Comparison of ENCODE assay signal across 15 cellular contexts in the genomic region with DNA sequence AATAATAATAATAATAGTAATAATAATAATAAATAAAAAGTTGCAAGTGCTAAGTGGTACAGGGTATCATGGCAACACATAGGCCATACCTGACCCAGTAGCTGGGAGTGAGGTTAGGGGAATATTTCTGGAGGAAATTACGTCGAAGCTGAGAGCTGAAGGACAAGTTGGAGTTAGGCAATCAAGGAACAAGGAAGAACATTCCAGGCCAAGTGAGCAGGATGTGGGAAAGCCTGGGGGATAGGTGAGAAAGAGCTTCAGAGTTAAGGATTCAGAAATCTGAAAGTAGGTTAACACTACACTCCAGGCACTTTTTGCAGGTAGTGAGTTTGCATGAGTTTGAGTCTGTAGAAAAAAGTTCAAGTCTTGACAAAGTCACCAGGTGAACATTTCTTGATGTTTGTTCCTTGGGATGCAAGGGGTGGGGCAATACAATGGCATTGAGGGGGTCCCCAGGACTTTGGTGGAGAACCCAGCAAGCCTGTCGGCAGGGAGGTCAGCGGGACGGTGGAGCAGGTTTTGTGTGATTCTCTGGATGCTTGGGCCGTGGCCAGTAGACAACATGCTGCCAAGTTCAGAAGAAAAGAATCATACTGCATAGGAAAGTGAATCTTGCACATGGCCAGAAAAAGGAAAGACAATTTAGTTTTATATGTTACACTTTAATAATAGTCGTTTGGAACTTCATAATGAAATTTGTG. TPM values are rescaled to one million over a fixed set of nuclear protein-coding genes. Genes with fewer than 3 reads are reported as not detected.
DNase-seq lines count a peak whose midpoint lies in the region; ATAC-seq and TF ChIP-seq lines count a peak whose summit lies in the region.
"Had no signal": no experiment of that assay in that cellular context is flagged by ENCODE, and none has a peak within 500 bp of the region (broad histone marks: within the 10 kb centered on the region; RNA-seq: fewer than 3 reads in every experiment).

No MANE protein-coding gene starts in this region.

- peaks cover 65% of the 10 kb centered on the region for H3K4me1 Mint-ChIP-seq in CD14-positive monocyte
- no peaks in the 10 kb centered on the region for H3K4me1 Mint-ChIP-seq in WTC11

- peaks cover 0 to 13% (median 4%) of the 10 kb centered on the region in 7 donors for H3K9me3 Mint-ChIP-seq in CD14-positive monocyte
- no peaks in the 10 kb centered on the region for H3K9me3 Mint-ChIP-seq in WTC11

- POLR2A ChIA-PET in WTC11 (lab: Charles Lee), result no interaction called here

- no peak overlapping the region for H3K4me3 ChIP-seq in epithelial cell of esophagus (ENCODE audit: low read length)
- H3K4me3 ChIP-seq in mucosa of descending colon, result no peak overlapping the region
- H3K4me3 ChIP-seq: BLaER1 had no signal

- H3K36me3 Mint-ChIP-seq in CD14-positive monocyte (peaks cover 15 to 19% of the 10 kb centered on the region in 2 donors), WTC11 (no peaks in the 10 kb centered on the region)

- H3K27ac Mint-ChIP-seq in CD14-positive monocyte, result peak overlapping the region in 6 of 7 donors; percentile 15 to 78 (median 53)
- H3K27ac Mint-ChIP-seq in WTC11, result no peak overlapping the region

- DNase-seq in CD14-positive monocyte (ENCODE audit: low spot score), result no peak
- DNase-seq in WTC11 (ENCODE audit: low spot score), result no peak
- DNase-seq in epithelial cell of esophagus (ENCODE audit: low read depth), result peak; percentile 96
- DNase-seq in mucosa of descending colon, result no peak
- DNase-seq in SW 1271 (lab: John Stamatoyannopoulos, UW), result no peak
- no peak for DNase-seq in GOT3 (lab: John Stamatoyannopoulos, UW)
- DNase-seq: 8988T, DMS153, KBM-7, NCI-H1092, NCI-H2227 treated with DMSO at 0.1 percent for 48 hours, OCI-M1 had no signal

- ATAC-seq in WTC11 (no peak), mucosa of descending colon (peak; percentile 61), HG03139 (IDR thresholded peaks at IDR 0.05; ENCODE audit: unreplicated experiment) (no peak), GM21423 (IDR thresholded peaks at IDR 0.05; ENCODE audit: unreplicated experiment) (no peak)

- intact Hi-C loops in CD14-positive monocyte (cut with micrococcal nuclease), result no loop called here
- intact Hi-C loops in mucosa of descending colon (cut with DNase I, micrococcal nuclease), result no loop called here

- TF ChIP-seq CTCF in CD14-positive monocyte (IDR thresholded peaks at IDR 0.05), result no peak
- no peak for TF ChIP-seq CTCF in WTC11 (IDR thresholded peaks at IDR 0.05)
- TF ChIP-seq CTCF in epithelial cell of esophagus (IDR thresholded peaks at IDR 0.05; ENCODE audit: insufficient read depth, low read depth, low read length, missing control alignments), result no peak
- no peak for TF ChIP-seq CTCF in mucosa of descending colon (IDR thresholded peaks at IDR 0.05)

- H3K27me3 Mint-ChIP-seq in CD14-positive monocyte (ENCODE audit: low read depth in 3 of 3), result no peaks in the 10 kb centered on the region
- H3K27me3 Mint-ChIP-seq in WTC11 (ENCODE audit: low read depth), result no peaks in the 10 kb centered on the region

- CTCF ChIA-PET in WTC11 (lab: Charles Lee), result interaction anchor here (0.6 kb wide), 1 partner anchor 933 kb away, joined by 5 read pairs; no protein-coding TSS in a partner anchor

- H3K4me3 Mint-ChIP-seq in CD14-positive monocyte (no peak overlapping the region), WTC11 (no peak overlapping the region)

- no peaks in the 10 kb centered on the region for H3K4me1 ChIP-seq in mucosa of descending colon (ENCODE audit: low read depth)
- H3K4me1 ChIP-seq: BLaER1 had no signal

- H3K9me3 ChIP-seq in mucosa of descending colon, result no peaks in the 10 kb centered on the region
- H3K9me3 ChIP-seq: BLaER1 had no signal

- H3K36me3 ChIP-seq in mucosa of descending colon (ENCODE audit: low read depth), result no peaks in the 10 kb centered on the region
- H3K36me3 ChIP-seq: BLaER1 had no signal

TF ChIP-seq in WTC11, 78 proteins besides CTCF, POLR2A, EP300 and RAD21:
- TF ChIP-seq HMGA2 (CRISPR knock-in tag; IDR thresholded peaks at IDR 0.05) (peak; percentile 77; the same call in 1 of the 2 replicates), ZNF232 (CRISPR knock-in tag; IDR thresholded peaks at IDR 0.05) (no peak)

RNA-seq across cellular contexts. Expression of a gene that starts 27.7 kb away (rescaled TPM):
- polyA plus RNA-seq in CD14-positive monocyte, result 10 to 100 TPM; 20.2 to 37.6 TPM
- total RNA-seq in WTC11 (2021) (29.2 to 31.3 TPM (median 30.8 TPM) in 3 replicates), mucosa of descending colon (10 to 100 TPM; 16.4 to 23.8 (median 20.8) TPM)
